ENCODE assay signal across 8 cellular contexts in genomic region chr2:25252291-25253152, GRCh38.
DNase-seq lines count a peak whose midpoint lies in the region; ATAC-seq and TF ChIP-seq lines count a peak whose summit lies in the region.

No MANE protein-coding gene starts in this region.

- peak overlapping the region; percentile 99 for H3K9ac ChIP-seq in BLaER1

- POLR2A ChIA-PET in naive thymus-derived CD8-positive, alpha-beta T cell (lab: Charles Lee): interaction anchor here (0.5 to 3.9 kb wide), 16 partner anchors 10 to 966 kb away, joined by 3 to 56 read pairs (median 10); no protein-coding TSS in a partner anchor

- H3K4me1 ChIP-seq in BLaER1 (peaks cover 36% of the 10 kb centered on the region), esophagus muscularis mucosa (peaks cover 29 to 44% (median 39%) of the 10 kb centered on the region in 4 donors), thymus (ENCODE audit: control insufficient read depth, insufficient read depth, low read length) (no peaks in the 10 kb centered on the region)

- peak overlapping the region; percentile 93 for H3K4me3 ChIP-seq in BLaER1
- peak overlapping the region; percentile 68 to 79 (median 71) for H3K4me3 ChIP-seq in esophagus muscularis mucosa
- peak overlapping the region; percentile 62 for H3K4me3 ChIP-seq in thymus (ENCODE audit: low read length)

- H3K27me3 ChIP-seq in BLaER1 (no peaks in the 10 kb centered on the region), esophagus muscularis mucosa (no peaks in the 10 kb centered on the region), thymus (ENCODE audit: control insufficient read depth, insufficient read depth) (no peaks in the 10 kb centered on the region)

- no peaks in the 10 kb centered on the region for H3K9me3 ChIP-seq in BLaER1
- no peaks in the 10 kb centered on the region for H3K9me3 ChIP-seq in esophagus muscularis mucosa
- no peaks in the 10 kb centered on the region for H3K9me3 ChIP-seq in thymus (ENCODE audit: control insufficient read depth)

- peak; percentile 43 for ATAC-seq in GM21447 (IDR thresholded peaks at IDR 0.05; ENCODE audit: unreplicated experiment)
- peak; percentile 46 to 56 for ATAC-seq in naive thymus-derived CD8-positive, alpha-beta T cell

- no peaks in the 10 kb centered on the region for H3K9me3 Mint-ChIP-seq in naive thymus-derived CD8-positive, alpha-beta T cell

- H4K20me1 ChIP-seq in BLaER1: peaks cover 32% of the 10 kb centered on the region

- TF ChIP-seq EP300 in esophagus muscularis mucosa (IDR thresholded peaks at IDR 0.05): no peak

- DNase-seq in NCI-H226: peak; percentile 31
- DNase-seq in activated T-cell treated with anti-CD3 and anti-CD28 coated beads for 1 hour (ENCODE audit: low read depth): peak; percentile 52
- no peak for DNase-seq in esophagus muscularis mucosa (ENCODE audit: extremely low spot score)
- DNase-seq in naive thymus-derived CD8-positive, alpha-beta T cell: peak; percentile 35 to 72 (median 49)
- DNase-seq in KG1 (lab: John Stamatoyannopoulos, UW): no peak

- H3K36me3 ChIP-seq in BLaER1 (peaks cover 58% of the 10 kb centered on the region), esophagus muscularis mucosa (peaks cover 14 to 25% (median 18%) of the 10 kb centered on the region in 4 donors), thymus (ENCODE audit: control insufficient read depth, insufficient read depth) (peaks cover 13% of the 10 kb centered on the region)

- H3K36me3 Mint-ChIP-seq in naive thymus-derived CD8-positive, alpha-beta T cell: peaks cover 0 to 53% (median 6%) of the 10 kb centered on the region in 3 donors

- no peak for TF ChIP-seq CTCF in esophagus muscularis mucosa (IDR thresholded peaks at IDR 0.05)

- no peaks in the 10 kb centered on the region for H3K27me3 Mint-ChIP-seq in naive thymus-derived CD8-positive, alpha-beta T cell

- WGBS in esophagus muscularis mucosa: 17% methylated on average over 47 of the region's 62 CpGs
- WGBS in thymus: 26% methylated on average over 60 of the region's 62 CpGs

- H3K27ac Mint-ChIP-seq in naive thymus-derived CD8-positive, alpha-beta T cell: peak overlapping the region; percentile 81 to 95 (median 90)

- H3K27ac ChIP-seq in BLaER1 (peak overlapping the region; percentile 99), esophagus muscularis mucosa (replicated peaks in 1 of 4) (peak overlapping the region; percentile 78 to 86 (median 84)), thymus (ENCODE audit: low read depth) (peak overlapping the region; percentile 93)

- no peak for TF ChIP-seq POLR2A in esophagus muscularis mucosa (IDR thresholded peaks at IDR 0.05; ENCODE audit: low read depth)

- intact Hi-C loops in esophagus muscularis mucosa (cut with DNase I): no loop called here

- H3K4me3 Mint-ChIP-seq in naive thymus-derived CD8-positive, alpha-beta T cell: peak overlapping the region; percentile 73 to 95 (median 87)

- peaks cover 42 to 62% (median 53%) of the 10 kb centered on the region in 4 donors for H3K4me1 Mint-ChIP-seq in naive thymus-derived CD8-positive, alpha-beta T cell

- peak overlapping the region; percentile 78 for H3K4me2 ChIP-seq in BLaER1

Comparison
In these comparisons a context has a peak if more than half of its experiments do, and no peak if none do; other contexts are left out.
1. DNase-seq: peak in NCI-H226 (single experiment), activated T-cell treated with anti-CD3 and anti-CD28 coated beads for 1 hour (single experiment) and naive thymus-derived CD8-positive, alpha-beta T cell (10 of 10); none in esophagus muscularis mucosa (single experiment) and KG1 (single experiment).
2. Peak in every context shown above with its lines, with median percentiles within 50 percentile points of each other: H3K27ac ChIP-seq and H3K4me3 ChIP-seq.